In genomic region chr10:106573106-106573505, GRCh38 we compare ENCODE assay signal across 20 cellular contexts.
DNase-seq lines count a peak whose midpoint lies in the region; FAIRE-seq and TF ChIP-seq lines count a peak whose summit lies in the region.
"Had no signal": no experiment of that assay in that cellular context is flagged by ENCODE, and none has a peak within 500 bp of the region (broad histone marks: within the 10 kb centered on the region; RNA-seq: fewer than 3 reads in every experiment).

No MANE protein-coding gene starts in this region.

- H3K79me2 ChIP-seq in astrocyte (ENCODE audit: insufficient read depth, low read length), result no peaks in the 10 kb centered on the region

- no peaks in the 10 kb centered on the region for H4K20me1 ChIP-seq in astrocyte (ENCODE audit: insufficient read depth, low read length)

- no peaks in the 10 kb centered on the region for H3K36me3 Mint-ChIP-seq in astrocyte (ENCODE audit: low read depth, unreplicated experiment)
- H3K36me3 Mint-ChIP-seq: CD4-positive, CD25-positive, alpha-beta regulatory T cell had no signal

- DNase-seq in A673 (ENCODE audit: low spot score), result peak; percentile 67
- peak; percentile 75 for DNase-seq in HS-27A (ENCODE audit: low read depth)
- DNase-seq in astrocyte (ENCODE audit: low read depth), result peak; percentile 51
- DNase-seq in fibroblast of pulmonary artery (ENCODE audit: low read depth), result peak; percentile 69
- DNase-seq in NCI-H2171 treated with DMSO at 0.1 percent for 48 hours (lab: John Stamatoyannopoulos, UW), result no peak
- DNase-seq in NOMO-1 treated with dmso at 0.1 percent for 144 hours (lab: John Stamatoyannopoulos, UW; ENCODE audit: unreplicated experiment), result no peak
- no peak for DNase-seq in UCSD-AML1 (lab: John Stamatoyannopoulos, UW; ENCODE audit: unreplicated experiment)
- DNase-seq in vagina (ENCODE audit: extremely low spot score in 2 of 2), result no peak
- DNase-seq: CD4-positive, CD25-positive, alpha-beta regulatory T cell; left ventricle myocardium superior; NCI-H1105 treated with DMSO at 0.1 percent for 48 hours; NCI-H2171; occipital lobe; OCI-M1; stimulated activated naive CD8-positive, alpha-beta T cell treated with anti-CD3 and anti-CD28 coated beads, Interleukin-15, Interleukin-2, amounts not matched to agents 100 U/mL and 50 U/mL, for 24 hours had no signal

- H2AFZ ChIP-seq in astrocyte (ENCODE audit: low read depth, low read length), result peak overlapping the region; percentile 29

- no peaks in the 10 kb centered on the region for H3K9me3 Mint-ChIP-seq in astrocyte (ENCODE audit: unreplicated experiment)

- peaks cover 30% of the 10 kb centered on the region for H3K4me1 ChIP-seq in A673 (ENCODE audit: insufficient read depth, low read length, poor library complexity, severe bottlenecking)
- H3K4me1 ChIP-seq in astrocyte (ENCODE audit: insufficient read depth, low read length), result peaks cover 8% of the 10 kb centered on the region
- H3K4me1 ChIP-seq in vagina, result no peaks in the 10 kb centered on the region
- H3K4me1 ChIP-seq: A549, right atrium auricular region, tibial nerve had no signal

- CTCF ChIA-PET in A673 (lab: Charles Lee), result no interaction called here

- H3K27ac ChIP-seq in A673 (ENCODE audit: low read depth, low read length, poor library complexity, severe bottlenecking) (no peak overlapping the region), astrocyte (ENCODE audit: low read depth, low read length) (peak overlapping the region; percentile 29), vagina (no peak overlapping the region)
- H3K27ac ChIP-seq: A549, right atrium auricular region, tibial nerve had no signal

- H3K4me2 ChIP-seq in astrocyte (ENCODE audit: low read length), result peak overlapping the region; percentile 20
- H3K4me2 ChIP-seq: A549 had no signal

- FAIRE-seq in astrocyte (lab: Jason Lieb, UNC), result no peak
- FAIRE-seq: A549, H54 had no signal

- no peak overlapping the region for H3K4me3 Mint-ChIP-seq in astrocyte (ENCODE audit: unreplicated experiment)
- H3K4me3 Mint-ChIP-seq: activated T-helper 17 cell treated with anti-CD3 and anti-CD28 coated beads, Interleukin-2, amount 50 U/mL, for 72 hours; CD4-positive, CD25-positive, alpha-beta regulatory T cell had no signal

- H3K4me3 ChIP-seq in A673 (ENCODE audit: low read depth, low read length, poor library complexity, severe bottlenecking) (no peak overlapping the region), astrocyte (ENCODE audit: insufficient read depth, low read depth, low read length) (no peak overlapping the region), fibroblast of pulmonary artery (replicated peaks; ENCODE audit: low read depth, low read length) (no peak overlapping the region), vagina (no peak overlapping the region)
- H3K4me3 ChIP-seq: A549, right atrium auricular region, tibial nerve had no signal

- TF ChIP-seq CTCF in A673 (conservative IDR thresholded peaks at IDR 0.05; ENCODE audit: low read depth, low read length), result no peak
- no peak for TF ChIP-seq CTCF in astrocyte (IDR thresholded peaks at IDR 0.05; ENCODE audit: insufficient read depth, low read depth, low read length)
- no peak for TF ChIP-seq CTCF in fibroblast of pulmonary artery (IDR thresholded peaks at IDR 0.05; ENCODE audit: low read length, missing control alignments)
- TF ChIP-seq CTCF in vagina (IDR thresholded peaks at IDR 0.05), result no peak

- intact Hi-C loops in A673 (cut with micrococcal nuclease; ENCODE audit: unreplicated experiment), result no loop called here
- intact Hi-C loops in vagina (cut with DNase I), result loop anchor here (10.0 kb wide), 1 partner anchor 728 kb away; no protein-coding TSS in a partner anchor

- H3K27me3 ChIP-seq in A673 (replicated peaks; ENCODE audit: insufficient read depth, low read depth, low read length, poor library complexity) (no peaks in the 10 kb centered on the region), astrocyte (ENCODE audit: insufficient read depth, low read length) (no peaks in the 10 kb centered on the region), vagina (no peaks in the 10 kb centered on the region)
- H3K27me3 ChIP-seq: right atrium auricular region, tibial nerve had no signal

- H3K4me1 Mint-ChIP-seq in astrocyte (ENCODE audit: low read depth, unreplicated experiment), result peaks cover 20% of the 10 kb centered on the region
- H3K4me1 Mint-ChIP-seq: activated T-helper 17 cell treated with anti-CD3 and anti-CD28 coated beads, Interleukin-2, amount 50 U/mL, for 72 hours; CD4-positive, CD25-positive, alpha-beta regulatory T cell had no signal

- no peaks in the 10 kb centered on the region for H3K27me3 Mint-ChIP-seq in astrocyte (ENCODE audit: low read depth, unreplicated experiment)
- H3K27me3 Mint-ChIP-seq: CD4-positive, CD25-positive, alpha-beta regulatory T cell had no signal

- H3K36me3 ChIP-seq in A673 (ENCODE audit: insufficient read depth, low read length, poor library complexity, severe bottlenecking) (no peaks in the 10 kb centered on the region), astrocyte (ENCODE audit: insufficient read depth, low read length) (no peaks in the 10 kb centered on the region), vagina (no peaks in the 10 kb centered on the region)
- H3K36me3 ChIP-seq: right atrium auricular region, tibial nerve had no signal

- TF ChIP-seq POLR2A in vagina (IDR thresholded peaks at IDR 0.05), result no peak

- POLR2A ChIA-PET in A673 (lab: Charles Lee; ENCODE audit: low non-redundant PET), result no interaction called here

- H3K9me3 ChIP-seq in A673 (ENCODE audit: low read depth, low read length, poor library complexity, severe bottlenecking) (no peaks in the 10 kb centered on the region), astrocyte (ENCODE audit: insufficient read depth, low read depth, low read length) (no peaks in the 10 kb centered on the region), vagina (no peaks in the 10 kb centered on the region)
- H3K9me3 ChIP-seq: A549, right atrium auricular region, tibial nerve had no signal

- H3K9ac ChIP-seq in astrocyte (ENCODE audit: low read length), result no peak overlapping the region

- no TSS peak for BruUV-seq in A673 (replicated peaks; lab: Mats Ljungman, UMichigan)

- H3K27ac Mint-ChIP-seq in astrocyte (ENCODE audit: unreplicated experiment), result no peak overlapping the region
- H3K27ac Mint-ChIP-seq: activated T-helper 17 cell treated with anti-CD3 and anti-CD28 coated beads, Interleukin-2, amount 50 U/mL, for 72 hours; CD4-positive, CD25-positive, alpha-beta regulatory T cell had no signal

Comparison
In these comparisons a context has a peak if more than half of its experiments do, and no peak if none do; other contexts are left out.
1. DNase-seq: peak in A673 (single experiment), HS-27A (single experiment), astrocyte (single experiment) and fibroblast of pulmonary artery (single experiment); none in NCI-H2171 treated with DMSO at 0.1 percent for 48 hours (single experiment), NOMO-1 treated with dmso at 0.1 percent for 144 hours (single experiment), UCSD-AML1 (single experiment) and vagina (0 of 2).